Comparison of ENCODE assay signal across 25 cellular contexts in genomic region chr2:46303822-46304221, GRCh38. TPM values are rescaled to one million over a fixed set of nuclear protein-coding genes. Genes with fewer than 3 reads are reported as not detected.
DNase-seq lines count a peak whose midpoint lies in the region; ATAC-seq and TF ChIP-seq lines count a peak whose summit lies in the region.
"Had no signal": no experiment of that assay in that cellular context is flagged by ENCODE, and none has a peak within 500 bp of the region (broad histone marks: within the 10 kb centered on the region; RNA-seq: fewer than 3 reads in every experiment).

No MANE protein-coding gene starts in this region.

- H3K36me3 Mint-ChIP-seq in activated naive CD4-positive, alpha-beta T cell treated with anti-CD3 and anti-CD28 coated beads, Interleukin-2, amount 50 U/mL, for 24 hours: no peaks in the 10 kb centered on the region
- peaks cover 13% of the 10 kb centered on the region for H3K36me3 Mint-ChIP-seq in activated CD8-positive, alpha-beta memory T cell treated with anti-CD3 and anti-CD28 coated beads, Interleukin-2, amount 10 ng/mL, durations not matched to agents 7 days and 5 days
- H3K36me3 Mint-ChIP-seq: stimulated activated memory B cell treated with anti-CD40 and anti-IgM and Interleukin-4, amounts not matched to agents 10 μg/mL and 1 μg/mL and 100 μg/mL, for 72 hours had no signal

- 51 to 53% methylated on average over 5 of the region's 5 CpGs for WGBS in body of pancreas, 2 donors
- WGBS in liver: 80% methylated on average over 5 of the region's 5 CpGs

- no peak for TF ChIP-seq POLR2A in body of pancreas (IDR thresholded peaks at IDR 0.05)

- H3K4me1 ChIP-seq in body of pancreas (peaks cover 96% of the 10 kb centered on the region), liver (ENCODE audit: control insufficient read depth in 4 of 4, insufficient read depth in 4 of 4, low read length in 3 of 4) (peaks cover 24 to 79% (median 44%) of the 10 kb centered on the region in 4 donors), thoracic aorta (ENCODE audit: control insufficient read depth in 1 of 2, low read depth in 2 of 2) (peaks cover 62 to 85% of the 10 kb centered on the region in 2 donors)

- H3K27me3 Mint-ChIP-seq in activated naive CD4-positive, alpha-beta T cell treated with anti-CD3 and anti-CD28 coated beads, Interleukin-2, amount 50 U/mL, for 24 hours: peaks cover 47% of the 10 kb centered on the region
- H3K27me3 Mint-ChIP-seq in activated CD8-positive, alpha-beta memory T cell treated with anti-CD3 and anti-CD28 coated beads, Interleukin-2, amount 10 ng/mL, durations not matched to agents 7 days and 5 days: peaks cover 57% of the 10 kb centered on the region

- TF ChIP-seq CTCF in body of pancreas (IDR thresholded peaks at IDR 0.05) (no peak), liver (IDR thresholded peaks at IDR 0.05; ENCODE audit: low read depth, low read length, missing input control) (no peak), thoracic aorta (IDR thresholded peaks at IDR 0.05) (no peak)

- H3K36me3 ChIP-seq in body of pancreas (replicated peaks in 1 of 2; ENCODE audit: insufficient read depth in 1 of 2, low read depth in 2 of 2) (no peaks in the 10 kb centered on the region), liver (ENCODE audit: control insufficient read depth in 4 of 4, insufficient read depth in 3 of 4, low read depth in 1 of 4, low read length in 3 of 4) (peaks cover 0 to 3% (median 0%) of the 10 kb centered on the region in 4 donors), thoracic aorta (no peaks in the 10 kb centered on the region)
- H3K36me3 ChIP-seq: gastroesophageal sphincter, neutrophil had no signal

- H3K4me3 Mint-ChIP-seq in activated naive CD4-positive, alpha-beta T cell treated with anti-CD3 and anti-CD28 coated beads, Interleukin-2, amount 50 U/mL, for 24 hours: no peak overlapping the region
- no peak overlapping the region for H3K4me3 Mint-ChIP-seq in activated CD8-positive, alpha-beta memory T cell treated with anti-CD3 and anti-CD28 coated beads, Interleukin-2, amount 10 ng/mL, durations not matched to agents 7 days and 5 days
- H3K4me3 Mint-ChIP-seq: B cell; stimulated activated memory B cell treated with anti-CD40 and anti-IgM and Interleukin-4, amounts not matched to agents 10 μg/mL and 1 μg/mL and 100 μg/mL, for 72 hours; WTC11 had no signal

- H3K9me3 ChIP-seq in body of pancreas (no peaks in the 10 kb centered on the region), liver (ENCODE audit: control insufficient read depth in 4 of 4, low read length in 3 of 4) (no peaks in the 10 kb centered on the region), thoracic aorta (no peaks in the 10 kb centered on the region)
- H3K9me3 ChIP-seq: gastroesophageal sphincter, neutrophil, thyroid gland had no signal

- H3K27ac ChIP-seq in body of pancreas (peak overlapping the region in 3 of 4 donors; percentile 15 to 90 (median 66)), liver (ENCODE audit: low read depth in 1 of 2, low read length in 2 of 2) (peak overlapping the region; percentile 61 to 95), thoracic aorta (peak overlapping the region in 1 of 2 donors; percentile 87)
- H3K27ac ChIP-seq: neutrophil had no signal

- H3K27me3 ChIP-seq in body of pancreas (no peaks in the 10 kb centered on the region), liver (ENCODE audit: control insufficient read depth in 4 of 4, insufficient read depth in 4 of 4, low read length in 3 of 4) (no peaks in the 10 kb centered on the region), thoracic aorta (replicated peaks; ENCODE audit: insufficient read depth) (no peaks in the 10 kb centered on the region)
- H3K27me3 ChIP-seq: thyroid gland had no signal

- no peak overlapping the region for H3K4me3 ChIP-seq in body of pancreas
- H3K4me3 ChIP-seq in liver (ENCODE audit: low read depth in 1 of 3, low read length in 3 of 3): no peak overlapping the region
- peak overlapping the region; percentile 34 for H3K4me3 ChIP-seq in thoracic aorta
- H3K4me3 ChIP-seq: gastroesophageal sphincter, thyroid gland had no signal

- H3K27ac Mint-ChIP-seq in activated naive CD4-positive, alpha-beta T cell treated with anti-CD3 and anti-CD28 coated beads, Interleukin-2, amount 50 U/mL, for 24 hours: peak overlapping the region; percentile 13
- H3K27ac Mint-ChIP-seq in activated CD8-positive, alpha-beta memory T cell treated with anti-CD3 and anti-CD28 coated beads, Interleukin-2, amount 10 ng/mL, durations not matched to agents 7 days and 5 days: no peak overlapping the region
- H3K27ac Mint-ChIP-seq: B cell; stimulated activated memory B cell treated with anti-CD40 and anti-IgM and Interleukin-4, amounts not matched to agents 10 μg/mL and 1 μg/mL and 100 μg/mL, for 72 hours; WTC11 had no signal

- H3K9ac ChIP-seq in liver (ENCODE audit: low read depth in 1 of 2, low read length in 2 of 2): no peak overlapping the region

- TF ChIP-seq RAD21 in liver (IDR thresholded peaks at IDR 0.05): no peak

- ATAC-seq in body of pancreas (no peak), thoracic aorta (ENCODE audit: insufficient number of reproducible peaks, low FRiP score, low read depth) (no peak)
- ATAC-seq in activated CD8-positive, alpha-beta memory T cell treated with anti-CD3 and anti-CD28 coated beads, Interleukin-2, amount 10 ng/mL, durations not matched to agents 7 days and 5 days: no peak
- ATAC-seq: gastroesophageal sphincter; left lobe of liver; sciatic nerve; stimulated activated memory B cell treated with anti-CD40 and anti-IgM and Interleukin-4, amounts not matched to agents 10 μg/mL and 1 μg/mL and 100 μg/mL, for 72 hours had no signal

- no peaks in the 10 kb centered on the region for H3K9me3 Mint-ChIP-seq in activated naive CD4-positive, alpha-beta T cell treated with anti-CD3 and anti-CD28 coated beads, Interleukin-2, amount 50 U/mL, for 24 hours
- H3K9me3 Mint-ChIP-seq in activated CD8-positive, alpha-beta memory T cell treated with anti-CD3 and anti-CD28 coated beads, Interleukin-2, amount 10 ng/mL, durations not matched to agents 7 days and 5 days (ENCODE audit: low read depth): no peaks in the 10 kb centered on the region

- H3K4me1 Mint-ChIP-seq in activated naive CD4-positive, alpha-beta T cell treated with anti-CD3 and anti-CD28 coated beads, Interleukin-2, amount 50 U/mL, for 24 hours: peaks cover 40% of the 10 kb centered on the region
- peaks cover 48% of the 10 kb centered on the region for H3K4me1 Mint-ChIP-seq in activated CD8-positive, alpha-beta memory T cell treated with anti-CD3 and anti-CD28 coated beads, Interleukin-2, amount 10 ng/mL, durations not matched to agents 7 days and 5 days

- intact Hi-C loops in body of pancreas (cut with DNase I): no loop called here

- CTCF ChIA-PET in activated CD8-positive, alpha-beta memory T cell treated with anti-CD3 and anti-CD28 coated beads, Interleukin-2, amount 10 ng/mL, durations not matched to agents 7 days and 5 days (lab: Charles Lee): interaction anchor here (1.6 kb wide), 1 partner anchor 9 kb away, joined by 7 read pairs; no protein-coding TSS in a partner anchor

- no peak for DNase-seq in activated naive CD4-positive, alpha-beta T cell (lab: John Stamatoyannopoulos, UW)
- DNase-seq in body of pancreas: no peak
- DNase-seq in thoracic aorta (ENCODE audit: low spot score): no peak
- DNase-seq in SW 1271 (lab: John Stamatoyannopoulos, UW): no peak
- DNase-seq in activated CD8-positive, alpha-beta memory T cell treated with anti-CD3 and anti-CD28 coated beads, Interleukin-2, amount 10 ng/mL, durations not matched to agents 7 days and 5 days: no peak
- no peak for DNase-seq in KG1 (lab: John Stamatoyannopoulos, UW)
- DNase-seq: 8988T; activated CD4-positive, alpha-beta T cell treated with anti-CD3 and anti-CD28 coated beads, Interleukin-2, amount 50 U/mL, for 48 hours; activated naive CD4-positive, alpha-beta T cell treated with Interleukin-2 at 50 U/mL for 16 hours; activated T-cell treated with anti-CD3 and anti-CD28 coated beads for 4 hours; erythroblast; Kasumi-1; NCI-H1105; NCI-H524 treated with DMSO at 0.1 percent for 48 hours; SHP77 treated with DMSO at 0.1 percent for 48 hours; thyroid gland had no signal

TF ChIP-seq in liver, 16 proteins besides CTCF, POLR2A, EP300 and RAD21 (continues in another document):
- TF ChIP-seq MAX (IDR thresholded peaks at IDR 0.05): no peak
- TF ChIP-seq RXRA (IDR thresholded peaks at IDR 0.05): no peak
- no peak for TF ChIP-seq REST (IDR thresholded peaks at IDR 0.05)
- no peak for TF ChIP-seq HNF4A (conservative IDR thresholded peaks at IDR 0.05)
- TF ChIP-seq SP1 (IDR thresholded peaks at IDR 0.05): no peak
- no peak for TF ChIP-seq JUND (IDR thresholded peaks at IDR 0.05)
- no peak for TF ChIP-seq TAF1 (conservative IDR thresholded peaks at IDR 0.05)

RNA-seq across cellular contexts. Expression of gene EPAS1, which starts 6.6 kb away (rescaled TPM):
- total RNA-seq in body of pancreas (100 to 1,000 TPM in 1 of 2 donors, 10 to 100 TPM in 1; 58.4 to 162 TPM), liver (100 to 1,000 TPM in 1 of 2 donors, 10 to 100 TPM in 1; 51.5 to 193 TPM), thoracic aorta (100 to 1,000 TPM; 517 to 667 TPM)
- polyA plus RNA-seq in liver: 10 to 100 TPM; 26.2 to 70.7 TPM
- total RNA-seq in activated CD8-positive, alpha-beta memory T cell treated with anti-CD3 and anti-CD28 coated beads, Interleukin-2, amount 10 ng/mL, durations not matched to agents 7 days and 5 days: 10 to 100 TPM; 15.6 to 42.5 TPM
